Comparison of ENCODE assay signal across 2 cellular contexts in the genomic region with DNA sequence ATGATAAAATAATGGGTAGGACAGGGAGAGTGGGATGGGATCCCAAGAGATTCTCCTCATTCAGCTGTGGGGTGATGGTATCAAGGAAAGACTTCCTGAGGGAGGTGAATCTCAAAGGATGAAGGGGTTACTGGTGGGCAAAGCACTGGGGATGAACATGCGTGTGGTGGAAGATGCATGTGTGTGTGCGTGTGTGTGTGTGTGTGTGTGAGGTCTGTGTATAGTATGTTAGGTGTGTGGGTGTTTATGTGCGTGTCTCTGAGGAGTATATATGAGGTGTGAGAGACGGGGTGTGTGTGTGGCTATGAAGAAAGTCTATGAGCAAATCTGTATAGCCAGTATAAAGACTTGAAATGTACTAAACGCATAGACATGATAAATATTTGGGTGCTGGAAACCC.
TF ChIP-seq lines count a peak whose summit lies in the region.

No MANE protein-coding gene starts in this region.

TF ChIP-seq in GM23338, 12 proteins besides CTCF, POLR2A, EP300 and RAD21 (continues in another document):
- TF ChIP-seq EZH2phosphoT487 (IDR thresholded peaks at IDR 0.05; ENCODE audit: unreplicated experiment) (no peak), STAT1 (IDR thresholded peaks at IDR 0.05; ENCODE audit: unreplicated experiment) (no peak), POLR2AphosphoS5 (IDR thresholded peaks at IDR 0.05; ENCODE audit: low read depth) (no peak), NANOG (IDR thresholded peaks at IDR 0.05; ENCODE audit: borderline replicate concordance) (no peak), EZH2 (IDR thresholded peaks at IDR 0.05; ENCODE audit: low read depth, unreplicated experiment) (no peak), ZNF331 (CRISPR knock-in tag; IDR thresholded peaks at IDR 0.05; ENCODE audit: low read depth) (no peak), CREB1 (CRISPR knock-in tag; IDR thresholded peaks at IDR 0.05; ENCODE audit: low read depth) (no peak), ZNF114 (CRISPR knock-in tag; IDR thresholded peaks at IDR 0.05) (no peak)
- TF ChIP-seq, protein P1, sequence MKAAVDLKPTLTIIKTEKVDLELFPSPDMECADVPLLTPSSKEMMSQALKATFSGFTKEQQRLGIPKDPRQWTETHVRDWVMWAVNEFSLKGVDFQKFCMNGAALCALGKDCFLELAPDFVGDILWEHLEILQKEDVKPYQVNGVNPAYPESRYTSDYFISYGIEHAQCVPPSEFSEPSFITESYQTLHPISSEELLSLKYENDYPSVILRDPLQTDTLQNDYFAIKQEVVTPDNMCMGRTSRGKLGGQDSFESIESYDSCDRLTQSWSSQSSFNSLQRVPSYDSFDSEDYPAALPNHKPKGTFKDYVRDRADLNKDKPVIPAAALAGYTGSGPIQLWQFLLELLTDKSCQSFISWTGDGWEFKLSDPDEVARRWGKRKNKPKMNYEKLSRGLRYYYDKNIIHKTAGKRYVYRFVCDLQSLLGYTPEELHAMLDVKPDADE (IDR thresholded peaks at IDR 0.05) = no peak
- TF ChIP-seq, protein P2, sequence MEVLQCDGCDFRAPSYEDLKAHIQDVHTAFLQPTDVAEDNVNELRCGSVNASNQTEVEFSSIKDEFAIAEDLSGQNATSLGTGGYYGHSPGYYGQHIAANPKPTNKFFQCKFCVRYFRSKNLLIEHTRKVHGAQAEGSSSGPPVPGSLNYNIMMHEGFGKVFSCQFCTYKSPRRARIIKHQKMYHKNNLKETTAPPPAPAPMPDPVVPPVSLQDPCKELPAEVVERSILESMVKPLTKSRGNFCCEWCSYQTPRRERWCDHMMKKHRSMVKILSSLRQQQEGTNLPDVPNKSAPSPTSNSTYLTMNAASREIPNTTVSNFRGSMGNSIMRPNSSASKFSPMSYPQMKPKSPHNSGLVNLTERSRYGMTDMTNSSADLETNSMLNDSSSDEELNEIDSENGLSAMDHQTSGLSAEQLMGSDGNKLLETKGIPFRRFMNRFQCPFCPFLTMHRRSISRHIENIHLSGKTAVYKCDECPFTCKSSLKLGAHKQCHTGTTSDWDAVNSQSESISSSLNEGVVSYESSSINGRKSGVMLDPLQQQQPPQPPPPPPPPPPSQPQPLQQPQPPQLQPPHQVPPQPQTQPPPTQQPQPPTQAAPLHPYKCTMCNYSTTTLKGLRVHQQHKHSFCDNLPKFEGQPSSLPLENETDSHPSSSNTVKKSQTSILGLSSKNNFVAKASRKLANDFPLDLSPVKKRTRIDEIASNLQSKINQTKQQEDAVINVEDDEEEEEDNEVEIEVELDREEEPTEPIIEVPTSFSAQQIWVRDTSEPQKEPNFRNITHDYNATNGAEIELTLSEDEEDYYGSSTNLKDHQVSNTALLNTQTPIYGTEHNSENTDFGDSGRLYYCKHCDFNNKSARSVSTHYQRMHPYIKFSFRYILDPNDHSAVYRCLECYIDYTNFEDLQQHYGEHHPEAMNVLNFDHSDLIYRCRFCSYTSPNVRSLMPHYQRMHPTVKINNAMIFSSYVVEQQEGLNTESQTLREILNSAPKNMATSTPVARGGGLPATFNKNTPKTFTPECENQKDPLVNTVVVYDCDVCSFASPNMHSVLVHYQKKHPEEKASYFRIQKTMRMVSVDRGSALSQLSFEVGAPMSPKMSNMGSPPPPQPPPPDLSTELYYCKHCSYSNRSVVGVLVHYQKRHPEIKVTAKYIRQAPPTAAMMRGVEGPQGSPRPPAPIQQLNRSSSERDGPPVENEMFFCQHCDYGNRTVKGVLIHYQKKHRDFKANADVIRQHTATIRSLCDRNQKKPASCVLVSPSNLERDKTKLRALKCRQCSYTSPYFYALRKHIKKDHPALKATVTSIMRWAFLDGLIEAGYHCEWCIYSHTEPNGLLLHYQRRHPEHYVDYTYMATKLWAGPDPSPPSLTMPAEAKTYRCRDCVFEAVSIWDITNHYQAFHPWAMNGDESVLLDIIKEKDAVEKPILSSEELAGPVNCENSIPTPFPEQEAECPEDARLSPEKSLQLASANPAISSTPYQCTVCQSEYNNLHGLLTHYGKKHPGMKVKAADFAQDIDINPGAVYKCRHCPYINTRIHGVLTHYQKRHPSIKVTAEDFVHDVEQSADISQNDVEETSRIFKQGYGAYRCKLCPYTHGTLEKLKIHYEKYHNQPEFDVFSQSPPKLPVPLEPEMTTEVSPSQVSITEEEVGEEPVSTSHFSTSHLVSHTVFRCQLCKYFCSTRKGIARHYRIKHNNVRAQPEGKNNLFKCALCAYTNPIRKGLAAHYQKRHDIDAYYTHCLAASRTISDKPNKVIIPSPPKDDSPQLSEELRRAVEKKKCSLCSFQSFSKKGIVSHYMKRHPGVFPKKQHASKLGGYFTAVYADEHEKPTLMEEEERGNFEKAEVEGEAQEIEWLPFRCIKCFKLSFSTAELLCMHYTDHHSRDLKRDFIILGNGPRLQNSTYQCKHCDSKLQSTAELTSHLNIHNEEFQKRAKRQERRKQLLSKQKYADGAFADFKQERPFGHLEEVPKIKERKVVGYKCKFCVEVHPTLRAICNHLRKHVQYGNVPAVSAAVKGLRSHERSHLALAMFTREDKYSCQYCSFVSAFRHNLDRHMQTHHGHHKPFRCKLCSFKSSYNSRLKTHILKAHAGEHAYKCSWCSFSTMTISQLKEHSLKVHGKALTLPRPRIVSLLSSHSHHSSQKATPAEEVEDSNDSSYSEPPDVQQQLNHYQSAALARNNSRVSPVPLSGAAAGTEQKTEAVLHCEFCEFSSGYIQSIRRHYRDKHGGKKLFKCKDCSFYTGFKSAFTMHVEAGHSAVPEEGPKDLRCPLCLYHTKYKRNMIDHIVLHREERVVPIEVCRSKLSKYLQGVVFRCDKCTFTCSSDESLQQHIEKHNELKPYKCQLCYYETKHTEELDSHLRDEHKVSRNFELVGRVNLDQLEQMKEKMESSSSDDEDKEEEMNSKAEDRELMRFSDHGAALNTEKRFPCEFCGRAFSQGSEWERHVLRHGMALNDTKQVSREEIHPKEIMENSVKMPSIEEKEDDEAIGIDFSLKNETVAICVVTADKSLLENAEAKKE (CRISPR knock-in tag; IDR thresholded peaks at IDR 0.05) = no peak

TF ChIP-seq in K562, 482 proteins besides CTCF, POLR2A, EP300 and RAD21 (continues in another document):
- no peak for TF ChIP-seq NR4A1 (CRISPR knock-in tag; IDR thresholded peaks at IDR 0.05)
- no peak for TF ChIP-seq NR4A1 (tag; IDR thresholded peaks at IDR 0.05)
- TF ChIP-seq, protein P3, sequence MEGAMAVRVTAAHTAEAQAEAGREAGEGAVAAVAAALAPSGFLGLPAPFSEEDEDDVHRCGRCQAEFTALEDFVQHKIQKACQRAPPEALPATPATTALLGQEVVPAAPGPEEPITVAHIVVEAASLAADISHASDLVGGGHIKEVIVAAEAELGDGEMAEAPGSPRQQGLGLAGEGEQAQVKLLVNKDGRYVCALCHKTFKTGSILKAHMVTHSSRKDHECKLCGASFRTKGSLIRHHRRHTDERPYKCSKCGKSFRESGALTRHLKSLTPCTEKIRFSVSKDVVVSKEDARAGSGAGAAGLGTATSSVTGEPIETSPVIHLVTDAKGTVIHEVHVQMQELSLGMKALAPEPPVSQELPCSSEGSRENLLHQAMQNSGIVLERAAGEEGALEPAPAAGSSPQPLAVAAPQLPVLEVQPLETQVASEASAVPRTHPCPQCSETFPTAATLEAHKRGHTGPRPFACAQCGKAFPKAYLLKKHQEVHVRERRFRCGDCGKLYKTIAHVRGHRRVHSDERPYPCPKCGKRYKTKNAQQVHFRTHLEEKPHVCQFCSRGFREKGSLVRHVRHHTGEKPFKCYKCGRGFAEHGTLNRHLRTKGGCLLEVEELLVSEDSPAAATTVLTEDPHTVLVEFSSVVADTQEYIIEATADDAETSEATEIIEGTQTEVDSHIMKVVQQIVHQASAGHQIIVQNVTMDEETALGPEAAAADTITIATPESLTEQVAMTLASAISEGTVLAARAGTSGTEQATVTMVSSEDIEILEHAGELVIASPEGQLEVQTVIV (CRISPR knock-in tag; IDR thresholded peaks at IDR 0.05; ENCODE audit: borderline replicate concordance) = 0 out of 2 replicates have a peak, but pooled peaks have one; percentile 19
- TF ChIP-seq, protein P4, sequence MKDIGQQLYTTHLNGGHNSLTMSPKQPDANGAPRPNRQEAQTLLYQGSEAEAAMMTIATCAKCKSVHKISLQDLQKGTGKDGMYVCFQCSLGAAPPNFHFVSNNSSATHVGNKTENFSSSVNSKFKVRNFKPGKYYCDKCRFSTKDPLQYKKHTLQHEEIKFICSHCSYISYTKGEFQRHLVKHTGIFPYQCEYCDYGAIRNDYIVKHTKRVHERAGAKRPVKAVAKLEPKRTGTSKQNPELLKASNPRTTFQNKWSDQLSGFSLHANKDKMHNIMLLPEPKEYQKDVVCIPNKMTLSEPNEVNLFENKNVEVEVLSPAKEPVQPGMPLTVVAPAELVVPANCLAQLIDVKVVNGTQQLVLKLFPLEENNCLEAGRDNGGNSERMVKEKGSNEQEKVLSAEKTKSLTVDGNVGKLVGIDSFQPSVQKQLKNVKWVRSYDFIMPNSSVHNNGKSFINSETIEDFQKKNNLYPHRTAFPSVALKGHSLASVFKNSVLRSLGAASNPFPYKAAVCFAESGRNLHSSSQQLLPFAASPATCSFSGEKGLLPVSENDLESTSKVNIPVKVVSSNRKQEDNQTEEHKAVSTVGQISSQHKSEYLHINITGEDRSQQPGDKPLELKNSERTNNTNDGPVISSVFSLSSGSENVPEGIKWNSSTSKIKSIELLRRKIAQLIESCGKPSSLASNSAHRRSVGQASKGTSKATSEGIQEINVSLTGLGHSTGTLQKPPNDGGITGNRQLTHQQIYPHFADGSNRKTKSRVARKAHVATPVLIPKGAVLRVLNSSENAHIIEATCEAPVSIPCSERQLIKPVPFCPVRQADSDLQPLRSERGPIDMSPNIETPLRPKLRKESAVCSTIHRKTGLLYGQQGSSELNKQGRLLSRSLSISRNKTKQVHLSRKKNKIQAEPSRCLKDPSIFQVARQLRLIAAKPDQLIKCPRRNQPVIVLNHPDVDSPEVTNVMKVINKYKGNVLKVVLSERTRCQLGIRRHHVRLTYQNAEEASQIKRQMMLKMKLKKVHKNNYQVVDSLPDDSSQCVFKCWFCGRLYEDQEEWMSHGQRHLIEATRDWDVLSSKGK (CRISPR knock-in tag; IDR thresholded peaks at IDR 0.05) = no peak
- TF ChIP-seq HLTF (IDR thresholded peaks at IDR 0.05) = 0 out of 2 replicates have a peak, but pooled peaks have one; percentile 49
- TF ChIP-seq ZNF699 (CRISPR knock-in tag; IDR thresholded peaks at IDR 0.05; ENCODE audit: insufficient replicate concordance) = no peak
- no peak for TF ChIP-seq ZFP1 (CRISPR knock-in tag; IDR thresholded peaks at IDR 0.05)
- TF ChIP-seq ZNF133 (CRISPR knock-in tag; IDR thresholded peaks at IDR 0.05) = no peak
- TF ChIP-seq, protein P5, sequence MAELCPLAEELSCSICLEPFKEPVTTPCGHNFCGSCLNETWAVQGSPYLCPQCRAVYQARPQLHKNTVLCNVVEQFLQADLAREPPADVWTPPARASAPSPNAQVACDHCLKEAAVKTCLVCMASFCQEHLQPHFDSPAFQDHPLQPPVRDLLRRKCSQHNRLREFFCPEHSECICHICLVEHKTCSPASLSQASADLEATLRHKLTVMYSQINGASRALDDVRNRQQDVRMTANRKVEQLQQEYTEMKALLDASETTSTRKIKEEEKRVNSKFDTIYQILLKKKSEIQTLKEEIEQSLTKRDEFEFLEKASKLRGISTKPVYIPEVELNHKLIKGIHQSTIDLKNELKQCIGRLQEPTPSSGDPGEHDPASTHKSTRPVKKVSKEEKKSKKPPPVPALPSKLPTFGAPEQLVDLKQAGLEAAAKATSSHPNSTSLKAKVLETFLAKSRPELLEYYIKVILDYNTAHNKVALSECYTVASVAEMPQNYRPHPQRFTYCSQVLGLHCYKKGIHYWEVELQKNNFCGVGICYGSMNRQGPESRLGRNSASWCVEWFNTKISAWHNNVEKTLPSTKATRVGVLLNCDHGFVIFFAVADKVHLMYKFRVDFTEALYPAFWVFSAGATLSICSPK (IDR thresholded peaks at IDR 0.05; ENCODE audit: borderline replicate concordance) = 0 out of 2 replicates have a peak, but pooled peaks have one; percentile 40
- TF ChIP-seq ZNF766 (CRISPR knock-in tag; conservative IDR thresholded peaks at IDR 0.05) = no peak
- TF ChIP-seq ZKSCAN3 (CRISPR knock-in tag; IDR thresholded peaks at IDR 0.05) = no peak
- no peak for TF ChIP-seq ELF2 (CRISPR knock-in tag; IDR thresholded peaks at IDR 0.05)
- TF ChIP-seq PURB (CRISPR knock-in tag; IDR thresholded peaks at IDR 0.05; ENCODE audit: low read depth) = no peak
- TF ChIP-seq ZNF551 (CRISPR knock-in tag; IDR thresholded peaks at IDR 0.05) = no peak
- no peak for TF ChIP-seq HMG20A (CRISPR knock-in tag; conservative IDR thresholded peaks at IDR 0.05)
- TF ChIP-seq ILF3 (IDR thresholded peaks at IDR 0.05; ENCODE audit: borderline replicate concordance) = no peak
- TF ChIP-seq NFRKB (IDR thresholded peaks at IDR 0.05; ENCODE audit: low read depth) = peak; percentile 23; the same call in 1 of the 2 replicates
- TF ChIP-seq NFE2L1 (tag; IDR thresholded peaks at IDR 0.05; ENCODE audit: borderline replicate concordance, low read depth) = no peak
- no peak for TF ChIP-seq JUN (IDR thresholded peaks at IDR 0.05; ENCODE audit: borderline replicate concordance, low read depth, low read length)
- no peak for TF ChIP-seq JUN (CRISPR knock-in tag; IDR thresholded peaks at IDR 0.05; ENCODE audit: borderline replicate concordance)
- TF ChIP-seq, protein P6, sequence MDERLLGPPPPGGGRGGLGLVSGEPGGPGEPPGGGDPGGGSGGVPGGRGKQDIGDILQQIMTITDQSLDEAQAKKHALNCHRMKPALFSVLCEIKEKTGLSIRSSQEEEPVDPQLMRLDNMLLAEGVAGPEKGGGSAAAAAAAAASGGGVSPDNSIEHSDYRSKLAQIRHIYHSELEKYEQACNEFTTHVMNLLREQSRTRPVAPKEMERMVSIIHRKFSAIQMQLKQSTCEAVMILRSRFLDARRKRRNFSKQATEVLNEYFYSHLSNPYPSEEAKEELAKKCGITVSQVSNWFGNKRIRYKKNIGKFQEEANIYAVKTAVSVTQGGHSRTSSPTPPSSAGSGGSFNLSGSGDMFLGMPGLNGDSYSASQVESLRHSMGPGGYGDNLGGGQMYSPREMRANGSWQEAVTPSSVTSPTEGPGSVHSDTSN (CRISPR knock-in tag; IDR thresholded peaks at IDR 0.05; ENCODE audit: low read depth) = no peak
- TF ChIP-seq, protein P6 (tag; conservative IDR thresholded peaks at IDR 0.05; ENCODE audit: low read depth) = no peak
- TF ChIP-seq, protein P7, sequence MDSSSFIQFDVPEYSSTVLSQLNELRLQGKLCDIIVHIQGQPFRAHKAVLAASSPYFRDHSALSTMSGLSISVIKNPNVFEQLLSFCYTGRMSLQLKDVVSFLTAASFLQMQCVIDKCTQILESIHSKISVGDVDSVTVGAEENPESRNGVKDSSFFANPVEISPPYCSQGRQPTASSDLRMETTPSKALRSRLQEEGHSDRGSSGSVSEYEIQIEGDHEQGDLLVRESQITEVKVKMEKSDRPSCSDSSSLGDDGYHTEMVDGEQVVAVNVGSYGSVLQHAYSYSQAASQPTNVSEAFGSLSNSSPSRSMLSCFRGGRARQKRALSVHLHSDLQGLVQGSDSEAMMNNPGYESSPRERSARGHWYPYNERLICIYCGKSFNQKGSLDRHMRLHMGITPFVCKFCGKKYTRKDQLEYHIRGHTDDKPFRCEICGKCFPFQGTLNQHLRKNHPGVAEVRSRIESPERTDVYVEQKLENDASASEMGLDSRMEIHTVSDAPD (CRISPR knock-in tag; IDR thresholded peaks at IDR 0.05) = no peak
- TF ChIP-seq ZNF175 (CRISPR knock-in tag; IDR thresholded peaks at IDR 0.05; ENCODE audit: low read depth) = no peak
